Comparison of ENCODE assay signal across 21 cellular contexts in the genomic region with DNA sequence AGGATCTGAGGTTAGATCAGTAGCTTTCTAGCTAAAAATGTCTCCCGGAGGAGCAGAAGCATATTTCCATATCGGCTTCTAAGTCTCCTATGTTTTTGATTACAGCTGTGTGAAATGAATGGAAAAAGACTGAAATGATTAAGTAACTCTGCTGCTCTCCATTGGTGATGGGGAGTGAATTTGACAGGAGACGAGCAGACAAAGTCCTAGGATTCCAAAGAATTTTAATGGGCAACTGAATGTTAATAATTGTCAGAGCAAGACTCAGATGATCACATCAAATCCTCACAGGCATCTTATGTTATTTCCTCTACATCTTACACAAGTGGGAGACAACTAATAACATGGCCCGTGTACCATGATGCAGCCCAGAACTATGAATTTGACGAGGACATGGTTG.
"Had no signal": no experiment of that assay in that cellular context is flagged by ENCODE, and none has a peak within 500 bp of the region (broad histone marks: within the 10 kb centered on the region; RNA-seq: fewer than 3 reads in every experiment).

No MANE protein-coding gene starts in this region.

- H3K27ac ChIP-seq: body of pancreas, epithelial cell of prostate, foreskin keratinocyte, psoas muscle, right lobe of liver, stomach, testis had no signal

- H3K4me1 ChIP-seq: body of pancreas, right lobe of liver, testis had no signal

- H3K4me3 ChIP-seq: body of pancreas, psoas muscle, right lobe of liver, stomach, testis had no signal

- DNase-seq: activated CD4-positive, alpha-beta memory T cell treated with anti-CD3 and anti-CD28 coated beads, Interleukin-2, amount 10 ng/mL, durations not matched to agents 7 days and 5 days; activated CD4-positive, alpha-beta T cell treated with anti-CD3 and anti-CD28 coated beads for 48 hours; activated CD8-positive, alpha-beta memory T cell treated with anti-CD3 and anti-CD28 coated beads, Interleukin-2, amount 10 ng/mL, durations not matched to agents 7 days and 5 days; activated naive CD4-positive, alpha-beta T cell treated with anti-CD3 and anti-CD28 coated beads for 36 hours; activated T-cell treated with anti-CD3 and anti-CD28 coated beads, Interleukin-2, amount 50 U/mL, for 1 hour; endodermal cell; foreskin keratinocyte; kidney; nephron progenitor cell; psoas muscle; right lobe of liver; small intestine; stimulated activated CD4-positive, alpha-beta T cell treated with anti-CD3 and anti-CD28 coated beads, Interleukin-15, amount 100 ng/mL, for 24 hours; stimulated activated CD4-positive, alpha-beta T cell treated with anti-CD3 and anti-CD28 coated beads, Interleukin-2, amount 100 ng/mL, for 48 hours; testis had no signal

- H3K27ac Mint-ChIP-seq: activated CD4-positive, alpha-beta memory T cell treated with anti-CD3 and anti-CD28 coated beads, Interleukin-2, amount 10 ng/mL, durations not matched to agents 7 days and 5 days; activated CD8-positive, alpha-beta memory T cell treated with anti-CD3 and anti-CD28 coated beads, Interleukin-2, amount 10 ng/mL, durations not matched to agents 7 days and 5 days; activated naive CD4-positive, alpha-beta T cell treated with anti-CD3 and anti-CD28 coated beads for 36 hours; endodermal cell; nephron progenitor cell; T-helper 2 cell treated with Interferon-gamma antibody and Interleukin-4, amounts not matched to agents 5 μg/mL and 100 μg/mL, for 36 hours; type B pancreatic cell; WTC11 had no signal

- H3K36me3 Mint-ChIP-seq: activated CD8-positive, alpha-beta memory T cell treated with anti-CD3 and anti-CD28 coated beads, Interleukin-2, amount 10 ng/mL, durations not matched to agents 7 days and 5 days; WTC11 had no signal

- ATAC-seq: activated CD8-positive, alpha-beta memory T cell treated with anti-CD3 and anti-CD28 coated beads, Interleukin-2, amount 10 ng/mL, durations not matched to agents 7 days and 5 days; body of pancreas; foreskin keratinocyte; psoas muscle; right lobe of liver; WTC11 had no signal

- H3K4me1 Mint-ChIP-seq: activated CD4-positive, alpha-beta memory T cell treated with anti-CD3 and anti-CD28 coated beads, Interleukin-2, amount 10 ng/mL, durations not matched to agents 7 days and 5 days; WTC11 had no signal

- H3K27me3 ChIP-seq: body of pancreas, right lobe of liver, stomach, testis had no signal

- H3K27me3 Mint-ChIP-seq: type B pancreatic cell had no signal

- H3K4me3 Mint-ChIP-seq: activated CD4-positive, alpha-beta memory T cell treated with anti-CD3 and anti-CD28 coated beads, Interleukin-2, amount 10 ng/mL, durations not matched to agents 7 days and 5 days; activated CD8-positive, alpha-beta memory T cell treated with anti-CD3 and anti-CD28 coated beads, Interleukin-2, amount 10 ng/mL, durations not matched to agents 7 days and 5 days; activated naive CD4-positive, alpha-beta T cell treated with anti-CD3 and anti-CD28 coated beads for 36 hours; endodermal cell; nephron progenitor cell; T-helper 2 cell treated with Interferon-gamma antibody and Interleukin-4, amounts not matched to agents 5 μg/mL and 100 μg/mL, for 36 hours; type B pancreatic cell; WTC11 had no signal

- H3K9me3 Mint-ChIP-seq: activated CD4-positive, alpha-beta memory T cell treated with anti-CD3 and anti-CD28 coated beads, Interleukin-2, amount 10 ng/mL, durations not matched to agents 7 days and 5 days; activated naive CD4-positive, alpha-beta T cell treated with anti-CD3 and anti-CD28 coated beads for 36 hours; endodermal cell; nephron progenitor cell; T-helper 2 cell treated with Interferon-gamma antibody and Interleukin-4, amounts not matched to agents 5 μg/mL and 100 μg/mL, for 36 hours; type B pancreatic cell; WTC11 had no signal
